In the genomic region with DNA sequence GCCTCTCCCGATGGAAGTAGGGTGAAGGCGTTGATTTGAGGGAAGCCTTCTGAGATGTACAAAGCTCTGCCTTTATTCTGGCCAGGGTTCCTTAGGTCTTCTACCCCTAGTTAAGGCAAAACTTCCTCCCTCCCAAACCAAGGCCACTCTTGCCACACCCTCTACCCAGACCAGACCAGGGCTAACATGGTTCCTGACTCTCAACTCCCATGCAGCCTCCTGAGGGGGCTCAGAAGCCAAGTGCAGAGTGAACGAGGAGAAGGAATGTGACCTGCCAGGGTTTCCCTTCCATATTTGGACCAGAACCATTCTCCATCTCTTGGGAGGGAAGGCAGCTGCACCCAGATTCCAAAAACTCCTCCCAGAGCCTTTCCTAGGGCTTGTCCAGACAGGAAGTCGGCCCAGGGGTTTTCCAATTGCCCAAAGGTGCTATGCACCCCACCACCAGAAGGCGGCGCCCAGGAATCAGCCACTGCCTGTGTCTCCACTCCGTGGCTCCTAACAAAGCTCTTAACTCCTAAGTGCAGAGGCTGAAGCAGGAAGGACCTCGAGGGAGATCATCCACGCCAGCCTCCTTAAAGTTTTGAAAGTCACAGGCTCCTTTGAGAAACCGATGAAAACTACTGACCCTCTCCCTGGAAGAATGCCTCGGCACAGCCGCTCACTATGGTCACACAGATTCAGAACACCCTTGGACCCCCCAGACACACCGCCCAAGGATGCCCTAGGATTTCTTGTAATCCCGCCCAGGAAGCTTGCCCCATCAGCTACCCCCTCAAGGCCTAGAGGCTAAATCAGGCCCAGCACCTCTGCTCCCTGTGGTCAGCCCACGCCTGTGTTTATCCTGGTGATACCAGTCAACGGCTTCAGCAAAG, we compare ENCODE assay signal across 8 cellular contexts.
DNase-seq lines count a peak whose midpoint lies in the region; ATAC-seq, FAIRE-seq and TF ChIP-seq lines count a peak whose summit lies in the region.

No MANE protein-coding gene starts in this region.

- no peaks in the 10 kb centered on the region for H3K9me3 Mint-ChIP-seq in stimulated activated naive CD8-positive, alpha-beta T cell treated with anti-CD3 and anti-CD28 coated beads, Interleukin-15, amount 100 ng/mL, for 72 hours

- no peak overlapping the region for H2BK120ac ChIP-seq in mesenchymal stem cell (ENCODE audit: low read depth, low read length)

- no peak overlapping the region for H3K18ac ChIP-seq in mesenchymal stem cell (ENCODE audit: low read depth in 1 of 2, low read length in 2 of 2)

- intact Hi-C loops in dorsolateral prefrontal cortex (cut with DNase I), result loop anchor here (5.0 to 10.0 kb wide), 3 partner anchors 162 to 672 kb away; a partner anchor contains a TSS

- TF ChIP-seq CTCF in AG09309 (IDR thresholded peaks at IDR 0.05; ENCODE audit: control insufficient read depth, insufficient read depth, low read depth, low read length, missing control alignments) (peak; percentile 97), dorsolateral prefrontal cortex (IDR thresholded peaks at IDR 0.05 in 54 of 56, conservative IDR thresholded peaks at IDR 0.05 in 2 of 56; ENCODE audit: low read depth in 1 of 56, partially characterized antibody in 56 of 56) (peak in 52 of 56 donors; percentile 23 to 68 (median 49))

- H3K27me3 ChIP-seq in dorsolateral prefrontal cortex, result peaks cover 0 to 2% (median 0%) of the 10 kb centered on the region in 45 donors
- peaks cover 5 to 33% of the 10 kb centered on the region in 2 experiments for H3K27me3 ChIP-seq in mesenchymal stem cell (ENCODE audit: control insufficient read depth in 1 of 2, insufficient read depth in 1 of 2, low read length in 2 of 2)

- no peak overlapping the region for H2AFZ ChIP-seq in mesenchymal stem cell (ENCODE audit: low read depth, low read length)

- no peak overlapping the region for H2AK5ac ChIP-seq in mesenchymal stem cell (ENCODE audit: low read length, severe bottlenecking)

- no peak overlapping the region for H2BK15ac ChIP-seq in mesenchymal stem cell (ENCODE audit: low read depth, poor library complexity, severe bottlenecking)

- no peak overlapping the region for H2BK12ac ChIP-seq in mesenchymal stem cell (ENCODE audit: low read length in 2 of 2)

- H3K4me1 ChIP-seq in mesenchymal stem cell (ENCODE audit: control insufficient read depth, insufficient read depth, low read depth, low read length), result no peaks in the 10 kb centered on the region

- H3K79me1 ChIP-seq in mesenchymal stem cell (replicated peaks; ENCODE audit: low read length, poor library complexity, severe bottlenecking), result no peaks in the 10 kb centered on the region

- no peak overlapping the region for H3K4ac ChIP-seq in mesenchymal stem cell (ENCODE audit: low read depth in 1 of 2, low read length in 2 of 2)

- H4K8ac ChIP-seq in mesenchymal stem cell (ENCODE audit: low read length), result no peak overlapping the region

- peak; percentile 66 for ATAC-seq in stimulated activated naive CD8-positive, alpha-beta T cell treated with anti-CD3 and anti-CD28 coated beads, Interleukin-15, amount 100 ng/mL, for 72 hours
- ATAC-seq in GM21723 (IDR thresholded peaks at IDR 0.05; ENCODE audit: unreplicated experiment), result no peak

- H3K4me1 Mint-ChIP-seq in stimulated activated naive CD8-positive, alpha-beta T cell treated with anti-CD3 and anti-CD28 coated beads, Interleukin-15, amount 100 ng/mL, for 72 hours, result peaks cover 13% of the 10 kb centered on the region

- H3K9ac ChIP-seq in mesenchymal stem cell (ENCODE audit: low read length), result no peak overlapping the region

- peak overlapping the region; percentile 55 to 85 for H3K27ac Mint-ChIP-seq in stimulated activated naive CD8-positive, alpha-beta T cell treated with anti-CD3 and anti-CD28 coated beads, Interleukin-15, amount 100 ng/mL, for 72 hours

- H3K27me3 Mint-ChIP-seq in stimulated activated naive CD8-positive, alpha-beta T cell treated with anti-CD3 and anti-CD28 coated beads, Interleukin-15, amount 100 ng/mL, for 72 hours, result peaks cover 7% of the 10 kb centered on the region

- H3K4me2 ChIP-seq in mesenchymal stem cell (ENCODE audit: low read length, poor library complexity, severe bottlenecking), result no peak overlapping the region

- H3K23ac ChIP-seq in mesenchymal stem cell (ENCODE audit: low read length in 2 of 2), result no peak overlapping the region

- H3K4me3 Mint-ChIP-seq in stimulated activated naive CD8-positive, alpha-beta T cell treated with anti-CD3 and anti-CD28 coated beads, Interleukin-15, amount 100 ng/mL, for 72 hours, result no peak overlapping the region

- WGBS in mesenchymal stem cell, result 65% methylated on average over 16 of the region's 16 CpGs

- DNase-seq in AG09309 (ENCODE audit: low read depth) (peak; percentile 5), GM19239 (ENCODE audit: insufficient read length, low spot score) (peak; percentile 37), NCI-H226 (peak; percentile 46), dorsolateral prefrontal cortex (no peak), mesenchymal stem cell (peak; percentile 47)
- peak; percentile 81 for DNase-seq in activated CD4-positive, alpha-beta T cell treated with anti-CD3 and anti-CD28 coated beads for 48 hours
- peak; percentile 62 to 63 for DNase-seq in stimulated activated naive CD8-positive, alpha-beta T cell treated with anti-CD3 and anti-CD28 coated beads, Interleukin-15, amount 100 ng/mL, for 72 hours

- H3K14ac ChIP-seq in mesenchymal stem cell (ENCODE audit: low read length in 2 of 2), result no peak overlapping the region

- H4K91ac ChIP-seq in mesenchymal stem cell (ENCODE audit: low read length), result no peak overlapping the region

- no peak overlapping the region for H3K4me3 ChIP-seq in AG09309 (ENCODE audit: control insufficient read depth, low read depth, low read length)
- H3K4me3 ChIP-seq in dorsolateral prefrontal cortex, result no peak overlapping the region
- no peak overlapping the region for H3K4me3 ChIP-seq in mesenchymal stem cell (ENCODE audit: insufficient read depth in 1 of 2, low read depth in 1 of 2, low read length in 2 of 2)

- H3K27ac ChIP-seq in dorsolateral prefrontal cortex (no peak overlapping the region), mesenchymal stem cell (ENCODE audit: low read length, poor library complexity, severe bottlenecking) (no peak overlapping the region)

- no peak overlapping the region for H2BK5ac ChIP-seq in mesenchymal stem cell (ENCODE audit: low read depth, low read length, poor library complexity, severe bottlenecking)

- H3K9me3 ChIP-seq in mesenchymal stem cell (ENCODE audit: control insufficient read depth, low read length), result no peaks in the 10 kb centered on the region

- FAIRE-seq in GM19239 (lab: Jason Lieb, UNC), result peak; percentile 71

- no peaks in the 10 kb centered on the region for H3K36me3 ChIP-seq in mesenchymal stem cell (ENCODE audit: control insufficient read depth in 1 of 2, insufficient read depth in 2 of 2, low read depth in 1 of 2, low read length in 2 of 2)

Comparison
In these comparisons a context has a peak if more than half of its experiments do, and no peak if none do; other contexts are left out.
1. DNase-seq: peak in AG09309 (single experiment), GM19239 (single experiment), NCI-H226 (single experiment), activated CD4-positive, alpha-beta T cell treated with anti-CD3 and anti-CD28 coated beads for 48 hours (single experiment), mesenchymal stem cell (single experiment) and stimulated activated naive CD8-positive, alpha-beta T cell treated with anti-CD3 and anti-CD28 coated beads, Interleukin-15, amount 100 ng/mL, for 72 hours (2 of 2); none in dorsolateral prefrontal cortex (0 of 10).